Comparison of ENCODE assay signal across 1 cellular context in genomic region chr1:155940993-155941844, GRCh38.
TF ChIP-seq lines count a peak whose summit lies in the region.

A gene with protein sequence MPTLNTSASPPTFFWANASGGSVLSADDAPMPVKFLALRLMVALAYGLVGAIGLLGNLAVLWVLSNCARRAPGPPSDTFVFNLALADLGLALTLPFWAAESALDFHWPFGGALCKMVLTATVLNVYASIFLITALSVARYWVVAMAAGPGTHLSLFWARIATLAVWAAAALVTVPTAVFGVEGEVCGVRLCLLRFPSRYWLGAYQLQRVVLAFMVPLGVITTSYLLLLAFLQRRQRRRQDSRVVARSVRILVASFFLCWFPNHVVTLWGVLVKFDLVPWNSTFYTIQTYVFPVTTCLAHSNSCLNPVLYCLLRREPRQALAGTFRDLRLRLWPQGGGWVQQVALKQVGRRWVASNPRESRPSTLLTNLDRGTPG (plus strand): TSS chr1:155941638. CDS start chr1:155941710, 72 bp downstream.

TF ChIP-seq in SK-N-SH treated with all-trans-retinoic acid at 6 μM for 48 hours, 23 proteins besides CTCF, POLR2A, EP300 and RAD21 (continued from another document):
- TF ChIP-seq, protein P1, sequence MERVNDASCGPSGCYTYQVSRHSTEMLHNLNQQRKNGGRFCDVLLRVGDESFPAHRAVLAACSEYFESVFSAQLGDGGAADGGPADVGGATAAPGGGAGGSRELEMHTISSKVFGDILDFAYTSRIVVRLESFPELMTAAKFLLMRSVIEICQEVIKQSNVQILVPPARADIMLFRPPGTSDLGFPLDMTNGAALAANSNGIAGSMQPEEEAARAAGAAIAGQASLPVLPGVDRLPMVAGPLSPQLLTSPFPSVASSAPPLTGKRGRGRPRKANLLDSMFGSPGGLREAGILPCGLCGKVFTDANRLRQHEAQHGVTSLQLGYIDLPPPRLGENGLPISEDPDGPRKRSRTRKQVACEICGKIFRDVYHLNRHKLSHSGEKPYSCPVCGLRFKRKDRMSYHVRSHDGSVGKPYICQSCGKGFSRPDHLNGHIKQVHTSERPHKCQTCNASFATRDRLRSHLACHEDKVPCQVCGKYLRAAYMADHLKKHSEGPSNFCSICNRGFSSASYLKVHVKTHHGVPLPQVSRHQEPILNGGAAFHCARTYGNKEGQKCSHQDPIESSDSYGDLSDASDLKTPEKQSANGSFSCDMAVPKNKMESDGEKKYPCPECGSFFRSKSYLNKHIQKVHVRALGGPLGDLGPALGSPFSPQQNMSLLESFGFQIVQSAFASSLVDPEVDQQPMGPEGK (CRISPR knock-in tag; IDR thresholded peaks at IDR 0.05; ENCODE audit: borderline replicate concordance), result no peak
- TF ChIP-seq ZNF565 (CRISPR knock-in tag; conservative IDR thresholded peaks at IDR 0.05; ENCODE audit: low read depth) (no peak), CSDC2 (CRISPR knock-in tag; IDR thresholded peaks at IDR 0.05) (no peak)
TF ChIP-seq in SK-N-SH treated with all-trans-retinoic acid at 6 μM for 48 hours: peak in this region for 0.
